22 cellular contexts compared by ENCODE assay signal in genomic region chr4:145075742-145076472, GRCh38. TPM values are rescaled to one million over a fixed set of nuclear protein-coding genes. Genes with fewer than 3 reads are reported as not detected.
A peak's percentile ranks its signal among the peaks of the same experiment; 100 is the strongest.
DNase-seq lines count a peak whose midpoint lies in the region; ATAC-seq and TF ChIP-seq lines count a peak whose summit lies in the region.
"Had no signal": no experiment of that assay in that cellular context is flagged by ENCODE, and none has a peak within 500 bp of the region (broad histone marks: within the 10 kb centered on the region; RNA-seq: fewer than 3 reads in every experiment).

No MANE protein-coding gene starts in this region.

- H3K4me1 ChIP-seq in Loucy (ENCODE audit: insufficient read depth, low read length, poor library complexity, severe bottlenecking): peaks cover 15% of the 10 kb centered on the region
- H3K4me1 ChIP-seq: BLaER1 treated with 17β-estradiol and CSF1 and Interleukin-3, amounts not matched to agents 10 nM and 100 nM; gastroesophageal sphincter; lower lobe of right lung had no signal

- H4K20me1 ChIP-seq in Loucy (ENCODE audit: insufficient read depth, low read length, poor library complexity, severe bottlenecking): no peaks in the 10 kb centered on the region

- peak; percentile 57 for ATAC-seq in stimulated activated effector memory CD8-positive, alpha-beta T cell treated with anti-CD3 and anti-CD28 coated beads, Interleukin-12 subunit alpha, Interleukin-12 subunit beta, amount 100 ng/mL, for 72 hours
- no peak for ATAC-seq in GM19023 (IDR thresholded peaks at IDR 0.05; ENCODE audit: unreplicated experiment)
- ATAC-seq: gastroesophageal sphincter, GM23338, lower lobe of right lung had no signal

- peak overlapping the region; percentile 26 for H3K4me2 ChIP-seq in Loucy (ENCODE audit: low read depth, low read length, poor library complexity, severe bottlenecking)
- H3K4me2 ChIP-seq: BLaER1 treated with 17β-estradiol and CSF1 and Interleukin-3, amounts not matched to agents 10 nM and 100 nM; GM23338; SK-N-SH had no signal

- DNase-seq in activated naive CD4-positive, alpha-beta T cell treated with anti-CD3 and anti-CD28 coated beads, Interleukin-2, amount 10 ng/mL, durations not matched to agents 7 days and 5 days: no peak
- DNase-seq in activated naive CD4-positive, alpha-beta T cell treated with anti-CD3 and anti-CD28 coated beads for 36 hours: no peak
- DNase-seq in activated T-helper 2 cell treated with anti-CD3 and anti-CD28 coated beads, Interferon-gamma antibody, Interleukin-2, Interleukin-4, amounts not matched to agents 10 μg/mL and 5 μg/mL and 100 μg/mL, durations not matched to agents 14 hours and 24 hours and 36 hours (ENCODE audit: low spot score): no peak
- DNase-seq in stimulated activated effector memory CD8-positive, alpha-beta T cell treated with anti-CD3 and anti-CD28 coated beads, Interleukin-12 subunit alpha, Interleukin-12 subunit beta, amount 100 ng/mL, for 72 hours (ENCODE audit: low spot score in 2 of 2): no peak
- DNase-seq in kidney glomerular epithelial cell (lab: John Stamatoyannopoulos, UW) (no peak), NCI-H524 treated with DMSO at 0.1 percent for 48 hours (lab: John Stamatoyannopoulos, UW) (no peak)
- DNase-seq: activated CD4-positive, alpha-beta T cell treated with anti-CD3 and anti-CD28 coated beads for 1 hour; endodermal cell; lower lobe of right lung; MM.1S; NCI-H146; NCI-H510A treated with DMSO at 0.1 percent for 48 hours; RPMI8226; SK-N-SH had no signal

- H3K36me3 ChIP-seq in Loucy (ENCODE audit: insufficient read depth, low read length): peaks cover 28% of the 10 kb centered on the region

- H3K4me1 Mint-ChIP-seq in activated naive CD4-positive, alpha-beta T cell treated with anti-CD3 and anti-CD28 coated beads, Interleukin-2, amount 10 ng/mL, durations not matched to agents 7 days and 5 days: peaks cover 20% of the 10 kb centered on the region
- peaks cover 34% of the 10 kb centered on the region for H3K4me1 Mint-ChIP-seq in activated naive CD4-positive, alpha-beta T cell treated with anti-CD3 and anti-CD28 coated beads for 36 hours (ENCODE audit: low read depth)
- peaks cover 34% of the 10 kb centered on the region for H3K4me1 Mint-ChIP-seq in activated T-helper 2 cell treated with anti-CD3 and anti-CD28 coated beads, Interferon-gamma antibody, Interleukin-2, Interleukin-4, amounts not matched to agents 10 μg/mL and 5 μg/mL and 100 μg/mL, durations not matched to agents 14 hours and 24 hours and 36 hours (ENCODE audit: low read depth)
- H3K4me1 Mint-ChIP-seq in stimulated activated effector memory CD8-positive, alpha-beta T cell treated with anti-CD3 and anti-CD28 coated beads, Interleukin-12 subunit alpha, Interleukin-12 subunit beta, amount 100 ng/mL, for 72 hours: peaks cover 40% of the 10 kb centered on the region
- H3K4me1 Mint-ChIP-seq: brain, endodermal cell had no signal

- H2AFZ ChIP-seq in Loucy (ENCODE audit: low read length): no peak overlapping the region
- H2AFZ ChIP-seq: GM23338 had no signal

- peaks cover 58% of the 10 kb centered on the region for H3K79me2 ChIP-seq in Loucy (ENCODE audit: insufficient read depth, low read length)

- no peak overlapping the region for H3K4me3 ChIP-seq in Loucy (ENCODE audit: low read length, poor library complexity, severe bottlenecking)
- H3K4me3 ChIP-seq: BLaER1 treated with 17β-estradiol and CSF1 and Interleukin-3, amounts not matched to agents 10 nM and 100 nM; gastroesophageal sphincter; GM23338; lower lobe of right lung; thoracic aorta had no signal

- H3K9me2 ChIP-seq in Loucy (replicated peaks; ENCODE audit: low read depth, low read length): no peaks in the 10 kb centered on the region
- H3K9me2 ChIP-seq: SK-N-SH had no signal

- H3K4me3 Mint-ChIP-seq in activated naive CD4-positive, alpha-beta T cell treated with anti-CD3 and anti-CD28 coated beads, Interleukin-2, amount 10 ng/mL, durations not matched to agents 7 days and 5 days: no peak overlapping the region
- no peak overlapping the region for H3K4me3 Mint-ChIP-seq in activated naive CD4-positive, alpha-beta T cell treated with anti-CD3 and anti-CD28 coated beads for 36 hours
- H3K4me3 Mint-ChIP-seq in activated T-helper 2 cell treated with anti-CD3 and anti-CD28 coated beads, Interferon-gamma antibody, Interleukin-2, Interleukin-4, amounts not matched to agents 10 μg/mL and 5 μg/mL and 100 μg/mL, durations not matched to agents 14 hours and 24 hours and 36 hours (ENCODE audit: low read depth): peak overlapping the region; percentile 6
- no peak overlapping the region for H3K4me3 Mint-ChIP-seq in stimulated activated effector memory CD8-positive, alpha-beta T cell treated with anti-CD3 and anti-CD28 coated beads, Interleukin-12 subunit alpha, Interleukin-12 subunit beta, amount 100 ng/mL, for 72 hours
- H3K4me3 Mint-ChIP-seq: brain, endodermal cell, GM23338 had no signal

- no peaks in the 10 kb centered on the region for H3F3A ChIP-seq in Loucy (ENCODE audit: low read depth)

- H3K27me3 Mint-ChIP-seq in activated naive CD4-positive, alpha-beta T cell treated with anti-CD3 and anti-CD28 coated beads, Interleukin-2, amount 10 ng/mL, durations not matched to agents 7 days and 5 days: no peaks in the 10 kb centered on the region
- no peaks in the 10 kb centered on the region for H3K27me3 Mint-ChIP-seq in activated naive CD4-positive, alpha-beta T cell treated with anti-CD3 and anti-CD28 coated beads for 36 hours (ENCODE audit: low read depth)
- no peaks in the 10 kb centered on the region for H3K27me3 Mint-ChIP-seq in activated T-helper 2 cell treated with anti-CD3 and anti-CD28 coated beads, Interferon-gamma antibody, Interleukin-2, Interleukin-4, amounts not matched to agents 10 μg/mL and 5 μg/mL and 100 μg/mL, durations not matched to agents 14 hours and 24 hours and 36 hours (ENCODE audit: low read depth)
- H3K27me3 Mint-ChIP-seq: brain, progenitor cell of endocrine pancreas had no signal

- H3K9me3 Mint-ChIP-seq in activated naive CD4-positive, alpha-beta T cell treated with anti-CD3 and anti-CD28 coated beads, Interleukin-2, amount 10 ng/mL, durations not matched to agents 7 days and 5 days: peaks cover 10% of the 10 kb centered on the region
- peaks cover 10% of the 10 kb centered on the region for H3K9me3 Mint-ChIP-seq in activated naive CD4-positive, alpha-beta T cell treated with anti-CD3 and anti-CD28 coated beads for 36 hours
- peaks cover 16% of the 10 kb centered on the region for H3K9me3 Mint-ChIP-seq in activated T-helper 2 cell treated with anti-CD3 and anti-CD28 coated beads, Interferon-gamma antibody, Interleukin-2, Interleukin-4, amounts not matched to agents 10 μg/mL and 5 μg/mL and 100 μg/mL, durations not matched to agents 14 hours and 24 hours and 36 hours
- no peaks in the 10 kb centered on the region for H3K9me3 Mint-ChIP-seq in stimulated activated effector memory CD8-positive, alpha-beta T cell treated with anti-CD3 and anti-CD28 coated beads, Interleukin-12 subunit alpha, Interleukin-12 subunit beta, amount 100 ng/mL, for 72 hours

- TF ChIP-seq CTCF in Loucy (conservative IDR thresholded peaks at IDR 0.05; ENCODE audit: low read length): no peak

- H3K36me3 Mint-ChIP-seq in activated naive CD4-positive, alpha-beta T cell treated with anti-CD3 and anti-CD28 coated beads, Interleukin-2, amount 10 ng/mL, durations not matched to agents 7 days and 5 days: peaks cover 43% of the 10 kb centered on the region
- peaks cover 42% of the 10 kb centered on the region for H3K36me3 Mint-ChIP-seq in activated naive CD4-positive, alpha-beta T cell treated with anti-CD3 and anti-CD28 coated beads for 36 hours (ENCODE audit: low read depth)
- peaks cover 56% of the 10 kb centered on the region for H3K36me3 Mint-ChIP-seq in activated T-helper 2 cell treated with anti-CD3 and anti-CD28 coated beads, Interferon-gamma antibody, Interleukin-2, Interleukin-4, amounts not matched to agents 10 μg/mL and 5 μg/mL and 100 μg/mL, durations not matched to agents 14 hours and 24 hours and 36 hours (ENCODE audit: low read depth)
- H3K36me3 Mint-ChIP-seq in stimulated activated effector memory CD8-positive, alpha-beta T cell treated with anti-CD3 and anti-CD28 coated beads, Interleukin-12 subunit alpha, Interleukin-12 subunit beta, amount 100 ng/mL, for 72 hours: peaks cover 53% of the 10 kb centered on the region

- CTCF ChIA-PET in activated naive CD4-positive, alpha-beta T cell treated with anti-CD3 and anti-CD28 coated beads, Interleukin-2, amount 10 ng/mL, durations not matched to agents 7 days and 5 days (lab: Charles Lee): interaction anchor here (1.3 kb wide), 1 partner anchor 481 kb away, joined by 5 read pairs; no protein-coding TSS in a partner anchor
- CTCF ChIA-PET in activated naive CD4-positive, alpha-beta T cell treated with anti-CD3 and anti-CD28 coated beads for 36 hours (lab: Charles Lee): interaction anchor here (0.6 to 2.0 kb wide), 2 partner anchors 14 to 1795 kb away, joined by 3 to 17 read pairs; no protein-coding TSS in a partner anchor

- peaks cover 5% of the 10 kb centered on the region; the same call in 1 of the 2 replicates for H3K9me3 ChIP-seq in Loucy (ENCODE audit: insufficient read depth, low read depth, low read length)
- H3K9me3 ChIP-seq: gastroesophageal sphincter, lower lobe of right lung, SK-N-SH, thoracic aorta had no signal

- intact Hi-C loops in activated naive CD4-positive, alpha-beta T cell treated with anti-CD3 and anti-CD28 coated beads for 36 hours (cut with micrococcal nuclease): no loop called here
- intact Hi-C loops in activated T-helper 2 cell treated with anti-CD3 and anti-CD28 coated beads, Interferon-gamma antibody, Interleukin-2, Interleukin-4, amounts not matched to agents 10 μg/mL and 5 μg/mL and 100 μg/mL, durations not matched to agents 14 hours and 24 hours and 36 hours (cut with micrococcal nuclease): loop anchor here (1.0 kb wide), 1 partner anchor 22 kb away; the partner anchor contains the start of genes ABCE1 and ANAPC10

- H3K9ac ChIP-seq in Loucy (ENCODE audit: low read depth, low read length, poor library complexity, severe bottlenecking): no peak overlapping the region
- H3K9ac ChIP-seq: BLaER1 treated with 17β-estradiol and CSF1 and Interleukin-3, amounts not matched to agents 10 nM and 100 nM; SK-N-SH had no signal

- H3K27me3 ChIP-seq in Loucy (ENCODE audit: insufficient read depth, low read length, poor library complexity, severe bottlenecking): no peaks in the 10 kb centered on the region
- H3K27me3 ChIP-seq: BLaER1 treated with 17β-estradiol and CSF1 and Interleukin-3, amounts not matched to agents 10 nM and 100 nM; gastroesophageal sphincter had no signal

- H3K27ac Mint-ChIP-seq in activated naive CD4-positive, alpha-beta T cell treated with anti-CD3 and anti-CD28 coated beads, Interleukin-2, amount 10 ng/mL, durations not matched to agents 7 days and 5 days: peak overlapping the region; percentile 47
- no peak overlapping the region for H3K27ac Mint-ChIP-seq in activated naive CD4-positive, alpha-beta T cell treated with anti-CD3 and anti-CD28 coated beads for 36 hours
- H3K27ac Mint-ChIP-seq in activated T-helper 2 cell treated with anti-CD3 and anti-CD28 coated beads, Interferon-gamma antibody, Interleukin-2, Interleukin-4, amounts not matched to agents 10 μg/mL and 5 μg/mL and 100 μg/mL, durations not matched to agents 14 hours and 24 hours and 36 hours: peak overlapping the region; percentile 40
- H3K27ac Mint-ChIP-seq in stimulated activated effector memory CD8-positive, alpha-beta T cell treated with anti-CD3 and anti-CD28 coated beads, Interleukin-12 subunit alpha, Interleukin-12 subunit beta, amount 100 ng/mL, for 72 hours: peak overlapping the region; percentile 29
- H3K27ac Mint-ChIP-seq: endodermal cell, GM23338, progenitor cell of endocrine pancreas had no signal

RNA-seq across cellular contexts. Expression of gene ANAPC10, which starts 22.1 kb away (rescaled TPM):
- total RNA-seq in activated naive CD4-positive, alpha-beta T cell treated with anti-CD3 and anti-CD28 coated beads for 36 hours: 10 to 100 TPM; 23.5 to 26.5 TPM
- total RNA-seq in activated T-helper 2 cell treated with anti-CD3 and anti-CD28 coated beads, Interferon-gamma antibody, Interleukin-2, Interleukin-4, amounts not matched to agents 10 μg/mL and 5 μg/mL and 100 μg/mL, durations not matched to agents 14 hours and 24 hours and 36 hours: 28.0 and 29.4 TPM in 2 replicates

RNA-seq across cellular contexts. Expression of gene ABCE1, which starts 22.2 kb away (rescaled TPM):
- total RNA-seq in activated naive CD4-positive, alpha-beta T cell treated with anti-CD3 and anti-CD28 coated beads for 36 hours: 100 to 1,000 TPM; 164 to 174 TPM
- 162 and 173 TPM in 2 replicates for total RNA-seq in activated T-helper 2 cell treated with anti-CD3 and anti-CD28 coated beads, Interferon-gamma antibody, Interleukin-2, Interleukin-4, amounts not matched to agents 10 μg/mL and 5 μg/mL and 100 μg/mL, durations not matched to agents 14 hours and 24 hours and 36 hours
